ENCODE assay signal across 1 cellular context in genomic region chr11:95147364-95147905, GRCh38.
TF ChIP-seq lines count a peak whose summit lies in the region.

No MANE protein-coding gene starts in this region.

TF ChIP-seq in HCT116, 20 proteins besides CTCF, POLR2A, EP300 and RAD21 (continued from another document):
- peak; percentile 77 for TF ChIP-seq CBX3 (IDR thresholded peaks at IDR 0.05; ENCODE audit: low read depth)
- no peak for TF ChIP-seq MAX (IDR thresholded peaks at IDR 0.05)
